In the genomic region with DNA sequence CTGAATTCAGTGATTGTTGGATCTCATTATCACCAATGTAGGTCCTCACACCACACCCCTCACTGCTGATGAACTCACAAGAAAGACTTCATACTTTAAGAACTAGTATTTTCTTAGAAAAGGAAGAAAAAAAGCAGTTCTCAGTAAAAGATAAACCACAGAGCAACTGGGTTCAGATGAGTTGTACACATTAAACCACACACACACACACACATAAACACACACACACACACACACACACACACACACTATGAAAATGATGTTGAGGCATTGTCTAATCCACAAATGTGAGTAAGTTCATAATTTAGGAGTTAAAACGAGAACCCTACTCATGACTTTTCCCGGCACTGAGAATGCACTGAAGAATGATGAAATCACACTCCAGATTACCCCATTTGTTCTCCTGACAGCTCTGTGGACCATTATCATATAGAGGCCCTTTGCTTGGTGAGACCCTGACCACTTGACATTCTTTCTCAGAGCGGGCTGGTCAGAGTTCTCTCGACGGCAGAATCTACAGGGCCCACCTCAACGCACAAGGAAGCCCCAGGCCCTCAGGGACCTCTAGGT, we compare ENCODE assay signal across 13 cellular contexts.
DNase-seq lines count a peak whose midpoint lies in the region; ATAC-seq and TF ChIP-seq lines count a peak whose summit lies in the region.
"Had no signal": no experiment of that assay in that cellular context is flagged by ENCODE, and none has a peak within 500 bp of the region (broad histone marks: within the 10 kb centered on the region; RNA-seq: fewer than 3 reads in every experiment).

No MANE protein-coding gene starts in this region.

- peak overlapping the region in 4 of 7 donors; percentile 22 to 71 (median 54) for H3K27ac Mint-ChIP-seq in CD14-positive monocyte
- H3K27ac Mint-ChIP-seq in activated CD8-positive, alpha-beta T cell treated with anti-CD3 and anti-CD28 coated beads, Interleukin-2, amount 10 ng/mL, durations not matched to agents 7 days and 5 days = peak overlapping the region; percentile 88
- H3K27ac Mint-ChIP-seq in memory B cell = peak overlapping the region; percentile 56

- TF ChIP-seq CTCF in CD14-positive monocyte (IDR thresholded peaks at IDR 0.05) = no peak
- no peak for TF ChIP-seq CTCF in HEK293 (tag by site-specific recombination; IDR thresholded peaks at IDR 0.05)

- H3K4me1 Mint-ChIP-seq in CD14-positive monocyte (peaks cover 24% of the 10 kb centered on the region), memory B cell (peaks cover 65% of the 10 kb centered on the region)
- peaks cover 93% of the 10 kb centered on the region for H3K4me1 Mint-ChIP-seq in activated CD8-positive, alpha-beta T cell treated with anti-CD3 and anti-CD28 coated beads, Interleukin-2, amount 10 ng/mL, durations not matched to agents 7 days and 5 days (ENCODE audit: low read depth)

- peaks cover 0 to 6% (median 2%) of the 10 kb centered on the region in 3 donors for H3K27me3 Mint-ChIP-seq in CD14-positive monocyte (ENCODE audit: low read depth in 3 of 3)
- no peaks in the 10 kb centered on the region for H3K27me3 Mint-ChIP-seq in activated CD8-positive, alpha-beta T cell treated with anti-CD3 and anti-CD28 coated beads, Interleukin-2, amount 10 ng/mL, durations not matched to agents 7 days and 5 days (ENCODE audit: low read depth)
- H3K27me3 Mint-ChIP-seq in memory B cell = no peaks in the 10 kb centered on the region

- peak; percentile 63 for ATAC-seq in activated CD8-positive, alpha-beta T cell treated with anti-CD3 and anti-CD28 coated beads, Interleukin-2, amount 10 ng/mL, durations not matched to agents 7 days and 5 days
- no peak for ATAC-seq in memory B cell (ENCODE audit: low read depth)

- intact Hi-C loops in CD14-positive monocyte (cut with micrococcal nuclease) = no loop called here
- intact Hi-C loops in head of caudate nucleus (cut with DNase I) = no loop called here

- POLR2A ChIA-PET in HEK293 (lab: Yijun Ruan, JAX) = no interaction called here
- POLR2A ChIA-PET in activated CD8-positive, alpha-beta T cell treated with anti-CD3 and anti-CD28 coated beads, Interleukin-2, amount 10 ng/mL, durations not matched to agents 7 days and 5 days (lab: Charles Lee) = interaction anchor here (1.1 to 6.3 kb wide), 11 partner anchors 8 to 106 kb away, joined by 3 to 59 read pairs (median 10); a partner anchor contains a TSS

- no peak overlapping the region for H3K4me3 ChIP-seq in HEK293 (ENCODE audit: low read depth, low read length)
- H3K4me3 ChIP-seq: suprapubic skin had no signal

- H3K9me3 ChIP-seq in HEK293 (ENCODE audit: control insufficient read depth, insufficient read depth, low read depth, low read length) = no peaks in the 10 kb centered on the region
- H3K9me3 ChIP-seq: SK-N-SH, suprapubic skin had no signal

- H3K9me3 Mint-ChIP-seq in CD14-positive monocyte (peaks cover 0 to 1% (median 0%) of the 10 kb centered on the region in 7 donors), memory B cell (peaks cover 6% of the 10 kb centered on the region)
- no peaks in the 10 kb centered on the region for H3K9me3 Mint-ChIP-seq in activated CD8-positive, alpha-beta T cell treated with anti-CD3 and anti-CD28 coated beads, Interleukin-2, amount 10 ng/mL, durations not matched to agents 7 days and 5 days (ENCODE audit: insufficient read depth)

- no peaks in the 10 kb centered on the region for H3K4me1 ChIP-seq in HEK293 (ENCODE audit: control insufficient read depth, insufficient read depth, low read length)

- peaks cover 0 to 2% of the 10 kb centered on the region in 2 donors for H3K36me3 Mint-ChIP-seq in CD14-positive monocyte
- peaks cover 77% of the 10 kb centered on the region for H3K36me3 Mint-ChIP-seq in activated CD8-positive, alpha-beta T cell treated with anti-CD3 and anti-CD28 coated beads, Interleukin-2, amount 10 ng/mL, durations not matched to agents 7 days and 5 days (ENCODE audit: low read depth)
- H3K36me3 Mint-ChIP-seq in memory B cell = peaks cover 22% of the 10 kb centered on the region

- CTCF ChIA-PET in HEK293 (lab: Yijun Ruan, JAX) = no interaction called here
- CTCF ChIA-PET in activated CD8-positive, alpha-beta T cell treated with anti-CD3 and anti-CD28 coated beads, Interleukin-2, amount 10 ng/mL, durations not matched to agents 7 days and 5 days (lab: Charles Lee) = interaction anchor here (0.7 to 2.2 kb wide), 8 partner anchors 9 to 104 kb away, joined by 3 to 15 read pairs (median 6); no protein-coding TSS in a partner anchor

- no peak overlapping the region for H3K4me3 Mint-ChIP-seq in CD14-positive monocyte
- H3K4me3 Mint-ChIP-seq in activated CD8-positive, alpha-beta T cell treated with anti-CD3 and anti-CD28 coated beads, Interleukin-2, amount 10 ng/mL, durations not matched to agents 7 days and 5 days = peak overlapping the region; percentile 82
- no peak overlapping the region for H3K4me3 Mint-ChIP-seq in memory B cell

- no peaks in the 10 kb centered on the region; a peak in 1 of 3 replicates for H3K36me3 ChIP-seq in HEK293 (ENCODE audit: control insufficient read depth in 2 of 2, insufficient read depth in 1 of 2, low read length in 2 of 2)
- H3K36me3 ChIP-seq: suprapubic skin had no signal

- DNase-seq in CD14-positive monocyte (ENCODE audit: low spot score) (no peak), memory B cell (ENCODE audit: low spot score in 2 of 2) (no peak), NCI-H1092 (lab: John Stamatoyannopoulos, UW) (no peak), NCI-H2227 treated with DMSO at 0.1 percent for 48 hours (lab: John Stamatoyannopoulos, UW) (no peak), DMS79 treated with DMSO at 0.1 percent for 48 hours (lab: John Stamatoyannopoulos, UW) (no peak), head of caudate nucleus (no peak)
- peak; percentile 66 for DNase-seq in activated CD8-positive, alpha-beta T cell treated with anti-CD3 and anti-CD28 coated beads, Interleukin-2, amount 10 ng/mL, durations not matched to agents 7 days and 5 days
- DNase-seq: COR-L47, cortex of kidney, NCI-H446 treated with DMSO at 0.1 percent for 48 hours, SK-N-SH had no signal

- H3K27ac ChIP-seq in HEK293 (ENCODE audit: extremely low read depth, low read depth, low read length) = peak overlapping the region; percentile 49; the same call in 1 of the 2 replicates
- H3K27ac ChIP-seq: suprapubic skin had no signal

TF ChIP-seq in HEK293, 187 proteins besides CTCF, POLR2A, EP300 and RAD21 (continues in another document):
- TF ChIP-seq, protein P1, sequence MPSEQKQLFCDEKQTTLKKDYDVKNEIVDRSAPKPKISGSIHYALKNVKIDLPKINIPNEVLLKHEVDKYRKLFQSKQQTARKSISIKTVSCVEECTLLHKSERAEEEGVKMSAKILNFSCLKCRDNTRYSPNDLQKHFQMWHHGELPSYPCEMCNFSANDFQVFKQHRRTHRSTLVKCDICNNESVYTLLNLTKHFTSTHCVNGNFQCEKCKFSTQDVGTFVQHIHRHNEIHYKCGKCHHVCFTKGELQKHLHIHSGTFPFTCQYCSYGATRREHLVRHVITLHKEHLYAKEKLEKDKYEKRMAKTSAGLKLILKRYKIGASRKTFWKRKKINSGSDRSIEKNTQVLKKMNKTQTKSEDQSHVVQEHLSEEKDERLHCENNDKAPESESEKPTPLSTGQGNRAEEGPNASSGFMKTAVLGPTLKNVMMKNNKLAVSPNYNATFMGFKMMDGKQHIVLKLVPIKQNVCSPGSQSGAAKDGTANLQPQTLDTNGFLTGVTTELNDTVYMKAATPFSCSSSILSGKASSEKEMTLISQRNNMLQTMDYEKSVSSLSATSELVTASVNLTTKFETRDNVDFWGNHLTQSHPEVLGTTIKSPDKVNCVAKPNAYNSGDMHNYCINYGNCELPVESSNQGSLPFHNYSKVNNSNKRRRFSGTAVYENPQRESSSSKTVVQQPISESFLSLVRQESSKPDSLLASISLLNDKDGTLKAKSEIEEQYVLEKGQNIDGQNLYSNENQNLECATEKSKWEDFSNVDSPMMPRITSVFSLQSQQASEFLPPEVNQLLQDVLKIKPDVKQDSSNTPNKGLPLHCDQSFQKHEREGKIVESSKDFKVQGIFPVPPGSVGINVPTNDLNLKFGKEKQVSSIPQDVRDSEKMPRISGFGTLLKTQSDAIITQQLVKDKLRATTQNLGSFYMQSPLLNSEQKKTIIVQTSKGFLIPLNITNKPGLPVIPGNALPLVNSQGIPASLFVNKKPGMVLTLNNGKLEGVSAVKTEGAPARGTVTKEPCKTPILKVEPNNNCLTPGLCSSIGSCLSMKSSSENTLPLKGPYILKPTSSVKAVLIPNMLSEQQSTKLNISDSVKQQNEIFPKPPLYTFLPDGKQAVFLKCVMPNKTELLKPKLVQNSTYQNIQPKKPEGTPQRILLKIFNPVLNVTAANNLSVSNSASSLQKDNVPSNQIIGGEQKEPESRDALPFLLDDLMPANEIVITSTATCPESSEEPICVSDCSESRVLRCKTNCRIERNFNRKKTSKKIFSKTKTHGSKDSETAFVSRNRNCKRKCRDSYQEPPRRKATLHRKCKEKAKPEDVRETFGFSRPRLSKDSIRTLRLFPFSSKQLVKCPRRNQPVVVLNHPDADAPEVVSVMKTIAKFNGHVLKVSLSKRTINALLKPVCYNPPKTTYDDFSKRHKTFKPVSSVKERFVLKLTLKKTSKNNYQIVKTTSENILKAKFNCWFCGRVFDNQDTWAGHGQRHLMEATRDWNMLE (tag by site-specific recombination; conservative IDR thresholded peaks at IDR 0.05; ENCODE audit: low read depth) = peak; percentile 12; the same call in 1 of the 2 replicates
- TF ChIP-seq BCL11A (tag by site-specific recombination; IDR thresholded peaks at IDR 0.05; ENCODE audit: low read depth) = no peak
- peak; percentile 76 for TF ChIP-seq ZNF335 (tag by site-specific recombination; conservative IDR thresholded peaks at IDR 0.05)
- TF ChIP-seq ZNF558 (tag by site-specific recombination; IDR thresholded peaks at IDR 0.05) = no peak
- TF ChIP-seq, protein P2, sequence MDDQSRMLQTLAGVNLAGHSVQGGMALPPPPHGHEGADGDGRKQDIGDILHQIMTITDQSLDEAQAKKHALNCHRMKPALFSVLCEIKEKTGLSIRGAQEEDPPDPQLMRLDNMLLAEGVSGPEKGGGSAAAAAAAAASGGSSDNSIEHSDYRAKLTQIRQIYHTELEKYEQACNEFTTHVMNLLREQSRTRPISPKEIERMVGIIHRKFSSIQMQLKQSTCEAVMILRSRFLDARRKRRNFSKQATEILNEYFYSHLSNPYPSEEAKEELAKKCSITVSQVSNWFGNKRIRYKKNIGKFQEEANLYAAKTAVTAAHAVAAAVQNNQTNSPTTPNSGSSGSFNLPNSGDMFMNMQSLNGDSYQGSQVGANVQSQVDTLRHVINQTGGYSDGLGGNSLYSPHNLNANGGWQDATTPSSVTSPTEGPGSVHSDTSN (CRISPR knock-in tag; IDR thresholded peaks at IDR 0.05) = no peak
